Comparison of ENCODE assay signal across 8 cellular contexts in genomic region chr16:67226295-67226803, GRCh38. TPM values are rescaled to one million over a fixed set of nuclear protein-coding genes. Genes with fewer than 3 reads are reported as not detected.
A peak's percentile ranks its signal among the peaks of the same experiment; 100 is the strongest.
DNase-seq lines count a peak whose midpoint lies in the region; ATAC-seq and TF ChIP-seq lines count a peak whose summit lies in the region.

No MANE protein-coding gene starts in this region.

- peaks cover 25% of the 10 kb centered on the region for H3K36me3 Mint-ChIP-seq in activated CD4-positive, alpha-beta T cell treated with anti-CD3 and anti-CD28 coated beads, Interleukin-2, amount 10 ng/mL, durations not matched to agents 7 days and 5 days (ENCODE audit: low read depth)

- H3K4me1 ChIP-seq in liver (ENCODE audit: control insufficient read depth in 4 of 4, insufficient read depth in 4 of 4, low read length in 3 of 4) (peaks cover 2 to 47% (median 30%) of the 10 kb centered on the region in 4 donors), tibial artery (peaks cover 0 to 26% (median 16%) of the 10 kb centered on the region in 4 donors)

- CTCF ChIA-PET in activated CD4-positive, alpha-beta T cell treated with anti-CD3 and anti-CD28 coated beads, Interleukin-2, amount 10 ng/mL, durations not matched to agents 7 days and 5 days (lab: Charles Lee), result interaction anchor here (0.9 to 3.6 kb wide), 12 partner anchors 8 to 294 kb away, joined by 3 to 24 read pairs (median 6); partner anchors contain the start of genes FHOD1 and MATCAP1

- peak overlapping the region in 1 of 2 donors; percentile 63 for H3K9ac ChIP-seq in liver (ENCODE audit: low read depth in 1 of 2, low read length in 2 of 2)

- H3K27me3 ChIP-seq in liver (ENCODE audit: control insufficient read depth in 4 of 4, insufficient read depth in 4 of 4, low read length in 3 of 4) (no peaks in the 10 kb centered on the region), tibial artery (no peaks in the 10 kb centered on the region)

- H3K36me3 ChIP-seq in liver (ENCODE audit: control insufficient read depth in 4 of 4, insufficient read depth in 3 of 4, low read depth in 1 of 4, low read length in 3 of 4) (peaks cover 7 to 19% (median 17%) of the 10 kb centered on the region in 4 donors), tibial artery (peaks cover 21 to 34% (median 33%) of the 10 kb centered on the region in 3 donors)

- H3K4me3 ChIP-seq in liver (ENCODE audit: low read depth in 1 of 3, low read length in 3 of 3), result peak overlapping the region; percentile 81 to 98 (median 93)
- H3K4me3 ChIP-seq in tibial artery, result peak overlapping the region; percentile 81 to 83

- H3K9me3 Mint-ChIP-seq in activated CD4-positive, alpha-beta T cell treated with anti-CD3 and anti-CD28 coated beads, Interleukin-2, amount 10 ng/mL, durations not matched to agents 7 days and 5 days, result no peaks in the 10 kb centered on the region

- no peaks in the 10 kb centered on the region for H3K27me3 Mint-ChIP-seq in activated CD4-positive, alpha-beta T cell treated with anti-CD3 and anti-CD28 coated beads, Interleukin-2, amount 10 ng/mL, durations not matched to agents 7 days and 5 days

- H3K27ac ChIP-seq in angular gyrus (ENCODE audit: low read depth, low read length) (peak overlapping the region; percentile 86), liver (ENCODE audit: low read depth in 1 of 2, low read length in 2 of 2) (peak overlapping the region; percentile 49 to 70), tibial artery (peak overlapping the region; percentile 79 to 87)

- POLR2A ChIA-PET in activated CD4-positive, alpha-beta T cell treated with anti-CD3 and anti-CD28 coated beads, Interleukin-2, amount 10 ng/mL, durations not matched to agents 7 days and 5 days (lab: Charles Lee), result interaction anchor here (1.3 kb wide), 1 partner anchor 18 kb away, joined by 7 read pairs; no protein-coding TSS in a partner anchor

- ATAC-seq in GM21723 (IDR thresholded peaks at IDR 0.05; ENCODE audit: unreplicated experiment), result no peak

- 22% methylated on average over 12 of the region's 12 CpGs for WGBS in liver

- no peak for TF ChIP-seq CTCF in liver (IDR thresholded peaks at IDR 0.05; ENCODE audit: low read depth, low read length, missing input control)
- TF ChIP-seq CTCF in tibial artery (IDR thresholded peaks at IDR 0.05), result no peak

- peak overlapping the region; percentile 98 for H3K4me3 Mint-ChIP-seq in activated CD4-positive, alpha-beta T cell treated with anti-CD3 and anti-CD28 coated beads, Interleukin-2, amount 10 ng/mL, durations not matched to agents 7 days and 5 days

- peaks cover 51% of the 10 kb centered on the region for H3K4me1 Mint-ChIP-seq in activated CD4-positive, alpha-beta T cell treated with anti-CD3 and anti-CD28 coated beads, Interleukin-2, amount 10 ng/mL, durations not matched to agents 7 days and 5 days

- TF ChIP-seq RAD21 in liver (IDR thresholded peaks at IDR 0.05), result no peak

- DNase-seq in activated CD4-positive, alpha-beta T cell treated with anti-CD3 and anti-CD28 coated beads, Interleukin-2, amount 10 ng/mL, durations not matched to agents 7 days and 5 days, result no peak
- DNase-seq in activated CD4-positive, alpha-beta T cell treated with anti-CD3 and anti-CD28 coated beads for 1 hour, result no peak
- DNase-seq in tibial artery, result no peak
- no peak for DNase-seq in ecto neural progenitor cell (ENCODE audit: low spot score)
- no peak for DNase-seq in C1 segment of cervical spinal cord (lab: John Stamatoyannopoulos, UW)

- H3K9me3 ChIP-seq in liver (ENCODE audit: control insufficient read depth in 4 of 4, low read length in 3 of 4) (no peaks in the 10 kb centered on the region), tibial artery (no peaks in the 10 kb centered on the region)

- intact Hi-C loops in tibial artery (cut with DNase I; ENCODE audit: low total_unique reads), result no loop called here

- H3K27ac Mint-ChIP-seq in activated CD4-positive, alpha-beta T cell treated with anti-CD3 and anti-CD28 coated beads, Interleukin-2, amount 10 ng/mL, durations not matched to agents 7 days and 5 days, result peak overlapping the region; percentile 94

TF ChIP-seq in liver, 16 proteins besides CTCF, POLR2A, EP300 and RAD21:
- TF ChIP-seq GABPA (IDR thresholded peaks at IDR 0.05 in 1 of 2, conservative IDR thresholded peaks at IDR 0.05 in 1 of 2), result no peak
- TF ChIP-seq, protein P1, sequence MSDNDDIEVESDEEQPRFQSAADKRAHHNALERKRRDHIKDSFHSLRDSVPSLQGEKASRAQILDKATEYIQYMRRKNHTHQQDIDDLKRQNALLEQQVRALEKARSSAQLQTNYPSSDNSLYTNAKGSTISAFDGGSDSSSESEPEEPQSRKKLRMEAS (IDR thresholded peaks at IDR 0.05), result no peak
- TF ChIP-seq YY1 (IDR thresholded peaks at IDR 0.05), result no peak
- no peak for TF ChIP-seq EGR1 (IDR thresholded peaks at IDR 0.05; ENCODE audit: low read depth in 2 of 2)
- TF ChIP-seq TAF1 (conservative IDR thresholded peaks at IDR 0.05), result no peak
- no peak for TF ChIP-seq REST (IDR thresholded peaks at IDR 0.05)
- no peak for TF ChIP-seq SP1 (IDR thresholded peaks at IDR 0.05)
- no peak for TF ChIP-seq FOXA2 (IDR thresholded peaks at IDR 0.05)
- no peak for TF ChIP-seq NR2F2 (IDR thresholded peaks at IDR 0.05)
- TF ChIP-seq FOXA1 (IDR thresholded peaks at IDR 0.05), result no peak
- no peak for TF ChIP-seq RXRA (IDR thresholded peaks at IDR 0.05)
- TF ChIP-seq HNF4G (IDR thresholded peaks at IDR 0.05), result no peak
- TF ChIP-seq JUND (IDR thresholded peaks at IDR 0.05), result no peak
- no peak for TF ChIP-seq ZBTB33 (IDR thresholded peaks at IDR 0.05)
- no peak for TF ChIP-seq HNF4A (conservative IDR thresholded peaks at IDR 0.05)
- no peak for TF ChIP-seq ATF3 (IDR thresholded peaks at IDR 0.05)
TF ChIP-seq in liver: peak in this region for 0.

RNA-seq across cellular contexts. Expression of gene TMEM208, which starts 0.6 kb away (rescaled TPM):
- 10 to 100 TPM; 25.8 to 40.8 TPM for total RNA-seq in activated CD4-positive, alpha-beta T cell treated with anti-CD3 and anti-CD28 coated beads, Interleukin-2, amount 10 ng/mL, durations not matched to agents 7 days and 5 days
- total RNA-seq in liver, result 10 to 100 TPM; 22.3 to 42.2 TPM
- polyA plus RNA-seq in liver, result 100 to 1,000 TPM in 1 of 2 donors, 10 to 100 TPM in 1; 98.2 to 140 TPM

RNA-seq across cellular contexts. Expression of gene FHOD1, which starts 20.9 kb away (rescaled TPM):
- total RNA-seq in activated CD4-positive, alpha-beta T cell treated with anti-CD3 and anti-CD28 coated beads, Interleukin-2, amount 10 ng/mL, durations not matched to agents 7 days and 5 days, result 10 to 100 TPM; 59.2 to 62.0 TPM
- 1 to 10 TPM; 5.4 to 6.4 TPM for total RNA-seq in liver
- polyA plus RNA-seq in liver, result 1 to 10 TPM; 2.2 to 2.9 TPM

RNA-seq across cellular contexts. Expression of gene SLC9A5, which starts 22.4 kb away (rescaled TPM):
- 1 to 10 TPM; 1.5 to 2.0 TPM for total RNA-seq in activated CD4-positive, alpha-beta T cell treated with anti-CD3 and anti-CD28 coated beads, Interleukin-2, amount 10 ng/mL, durations not matched to agents 7 days and 5 days
- total RNA-seq in liver, result under 1 TPM; 0.05 to 0.25 TPM
- polyA plus RNA-seq in liver, result under 1 TPM in 1 of 2 donors, not detected in 1; 0.09 TPM

RNA-seq across cellular contexts. Expression of gene ELMO3, which starts 27.4 kb away (rescaled TPM):
- 1 to 10 TPM; 6.2 to 6.3 TPM for total RNA-seq in activated CD4-positive, alpha-beta T cell treated with anti-CD3 and anti-CD28 coated beads, Interleukin-2, amount 10 ng/mL, durations not matched to agents 7 days and 5 days
- total RNA-seq in liver, result 1 to 10 TPM; 3.8 TPM
- 1 to 10 TPM; 1.7 to 2.5 TPM for polyA plus RNA-seq in liver

RNA-seq across cellular contexts. Expression of gene E2F4, which starts 34.4 kb away (rescaled TPM):
- total RNA-seq in activated CD4-positive, alpha-beta T cell treated with anti-CD3 and anti-CD28 coated beads, Interleukin-2, amount 10 ng/mL, durations not matched to agents 7 days and 5 days, result 100 to 1,000 TPM; 114 to 120 TPM
- total RNA-seq in liver, result 100 to 1,000 TPM in 1 of 2 donors, 10 to 100 TPM in 1; 39.2 to 107 TPM
- polyA plus RNA-seq in liver, result 10 to 100 TPM; 18.1 to 20.7 TPM

Comparison
In these comparisons a context has a peak if more than half of its experiments do, and no peak if none do; other contexts are left out.
1. RNA of gene FHOD1, which starts 20.9 kb away (total RNA-seq): 59.2 to 62.0 TPM in activated CD4-positive, alpha-beta T cell treated with anti-CD3 and anti-CD28 coated beads, Interleukin-2, amount 10 ng/mL, durations not matched to agents 7 days and 5 days; 5.4 to 6.4 TPM in liver; every median in the first group is over 4 times any median in the second.
2. Peak in every context shown above with its lines, with median percentiles within 50 percentile points of each other: H3K27ac ChIP-seq.